ENCODE assay signal across 8 cellular contexts in the genomic region with DNA sequence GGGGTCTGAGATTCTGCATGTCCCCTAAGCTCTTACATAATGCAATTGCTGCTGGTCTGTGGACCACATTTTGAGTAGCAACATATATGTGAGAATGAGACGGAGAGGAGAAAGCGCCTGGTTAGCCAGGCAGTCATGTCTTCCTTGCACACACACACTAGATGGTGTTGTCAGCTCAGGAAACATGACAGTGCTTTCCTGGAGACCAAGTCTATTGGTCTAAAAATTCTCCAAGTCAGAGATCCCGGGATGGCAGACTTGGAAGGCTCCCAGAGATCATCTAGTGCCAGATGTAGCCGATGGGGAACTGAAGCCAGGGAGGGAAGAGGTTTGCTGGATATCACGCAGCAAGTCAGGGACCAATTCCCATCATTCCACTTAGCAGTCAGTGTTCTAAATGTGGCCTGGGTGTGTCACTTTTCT. TPM values are rescaled to one million over a fixed set of nuclear protein-coding genes. Genes with fewer than 3 reads are reported as not detected.
DNase-seq lines count a peak whose midpoint lies in the region; ATAC-seq, FAIRE-seq and TF ChIP-seq lines count a peak whose summit lies in the region.

No MANE protein-coding gene starts in this region.

- H3K9me3 ChIP-seq in A549 (peaks cover 4% of the 10 kb centered on the region; the same call in 1 of the 3 replicates), transverse colon (no peaks in the 10 kb centered on the region)

- in situ Hi-C loops in brain microvascular endothelial cell (cut with HindIII; ENCODE audit: low pct_ligation_motif_present, low sequenced_read_pairs), result loop anchor here (25.0 kb wide), 1 partner anchor 126 kb away; no protein-coding TSS in a partner anchor
- in situ Hi-C loops in transverse colon (cut with MboI; ENCODE audit: low pct_ligation_motif_present in 1 of 4, low pct_unique_long_range_greater_than_20kb in 1 of 4, low sequenced_read_pairs in 3 of 4), result loop anchor here in 3 of 4 donors (25.0 kb wide), 2 partner anchors 126 to 276 kb away; no protein-coding TSS in a partner anchor

- no peak overlapping the region for H3K4me2 ChIP-seq in A549

- H3K4me1 ChIP-seq in A549, result peaks cover 5% of the 10 kb centered on the region; the same call in 1 of the 3 replicates
- H3K4me1 ChIP-seq in transverse colon, result peaks cover 0 to 7% (median 0%) of the 10 kb centered on the region in 4 donors

- intact Hi-C loops in transverse colon (cut with DNase I; ENCODE audit: low total_unique reads), result loop anchor here (2.0 kb wide), 1 partner anchor 138 kb away; no protein-coding TSS in a partner anchor

- ATAC-seq in A549 (peak; percentile 73 to 79; a peak in 5 of 6 replicates), GM19035 (IDR thresholded peaks at IDR 0.05; ENCODE audit: unreplicated experiment) (no peak)

- 25% methylated on average over 5 of the region's 5 CpGs for WGBS in A549 (ENCODE audit: missing lambda C conversion rate)
- 20 to 29% methylated on average over 1 to 5 of the region's 5 CpGs for WGBS in transverse colon (ENCODE audit: low coverage in 1 of 2), 2 donors

- FAIRE-seq in A549 (lab: Jason Lieb, UNC), result no peak

- CTCF ChIA-PET in A549 (lab: Yijun Ruan, JAX), result interaction anchor here (0.6 to 7.4 kb wide), 20 partner anchors 9 to 1591 kb away, joined by 3 to 35 read pairs (median 3); no protein-coding TSS in a partner anchor

- no peak overlapping the region for H3K27ac ChIP-seq in A549
- H3K27ac ChIP-seq in brain microvascular endothelial cell, result no peak overlapping the region
- peak overlapping the region; percentile 48 to 63 (median 56) for H3K27ac ChIP-seq in transverse colon

- peak; percentile 21; the same call in 2 of the 3 replicates for TF ChIP-seq CTCF in A549 (IDR thresholded peaks at IDR 0.05)
- peak; percentile 79 for TF ChIP-seq CTCF in brain microvascular endothelial cell (IDR thresholded peaks at IDR 0.05; ENCODE audit: low read depth, low read length, missing control alignments)
- peak; percentile 35 for TF ChIP-seq CTCF in kidney epithelial cell (IDR thresholded peaks at IDR 0.05; ENCODE audit: insufficient read depth, low read length, poor library complexity, severe bottlenecking)
- TF ChIP-seq CTCF in transverse colon (IDR thresholded peaks at IDR 0.05), result peak; percentile 14 to 35 (median 24)

- TF ChIP-seq RAD21 in A549 (conservative IDR thresholded peaks at IDR 0.05 in 1 of 2, IDR thresholded peaks at IDR 0.05 in 1 of 2), result peak; percentile 49 to 55

- no peak for TF ChIP-seq POLR2A in A549 (IDR thresholded peaks at IDR 0.05; ENCODE audit: low read length)
- TF ChIP-seq POLR2A in transverse colon (IDR thresholded peaks at IDR 0.05), result no peak

- POLR2A ChIA-PET in A549 (lab: Yijun Ruan, JAX), result interaction anchor here (0.6 kb wide), 1 partner anchor 841 kb away, joined by 3 read pairs; no protein-coding TSS in a partner anchor

- H3K4me3 ChIP-seq in A549 (no peak overlapping the region), brain microvascular endothelial cell (ENCODE audit: low read depth, low read length) (no peak overlapping the region), kidney epithelial cell (ENCODE audit: low read depth, low read length) (no peak overlapping the region), transverse colon (no peak overlapping the region)

- DNase-seq in A549 (ENCODE audit: low read depth in 1 of 2, low spot score in 1 of 2), result peak; percentile 21 to 48
- peak; percentile 95 for DNase-seq in LHCN-M2 (ENCODE audit: low read depth)
- DNase-seq in brain microvascular endothelial cell, result peak; percentile 84
- no peak for DNase-seq in kidney epithelial cell (ENCODE audit: low read depth)
- peak; percentile 44 for DNase-seq in transverse colon
- no peak for DNase-seq in effector CD8-positive, alpha-beta T cell (lab: John Stamatoyannopoulos, UW)
- DNase-seq in NCI-H187 (lab: John Stamatoyannopoulos, UW), result no peak

- no peaks in the 10 kb centered on the region for H3K36me3 ChIP-seq in brain microvascular endothelial cell (replicated peaks)
- H3K36me3 ChIP-seq in kidney epithelial cell (ENCODE audit: control insufficient read depth, insufficient read depth, low read length), result no peaks in the 10 kb centered on the region
- no peaks in the 10 kb centered on the region for H3K36me3 ChIP-seq in transverse colon

- H3K27me3 ChIP-seq in brain microvascular endothelial cell (replicated peaks) (no peaks in the 10 kb centered on the region), kidney epithelial cell (ENCODE audit: control insufficient read depth, insufficient read depth, low read length) (no peaks in the 10 kb centered on the region), transverse colon (no peaks in the 10 kb centered on the region)

- TF ChIP-seq EP300 in A549 (IDR thresholded peaks at IDR 0.05), result no peak
- TF ChIP-seq EP300 in transverse colon (IDR thresholded peaks at IDR 0.05; ENCODE audit: low read depth), result peak; percentile 72

TF ChIP-seq in A549, 52 proteins besides CTCF, POLR2A, EP300 and RAD21:
- TF ChIP-seq MAFK (IDR thresholded peaks at IDR 0.05; ENCODE audit: partially characterized antibody) (no peak), FOSB (CRISPR knock-in tag; IDR thresholded peaks at IDR 0.05) (no peak), NPAS2 (CRISPR knock-in tag; IDR thresholded peaks at IDR 0.05; ENCODE audit: borderline replicate concordance) (no peak), FOXS1 (CRISPR knock-in tag; IDR thresholded peaks at IDR 0.05) (no peak), HOXA7 (CRISPR knock-in tag; IDR thresholded peaks at IDR 0.05) (no peak), HDAC2 (IDR thresholded peaks at IDR 0.05) (no peak), RARB (CRISPR knock-in tag; IDR thresholded peaks at IDR 0.05) (no peak), EHF (CRISPR knock-in tag; IDR thresholded peaks at IDR 0.05) (no peak), PHF8 (IDR thresholded peaks at IDR 0.05; ENCODE audit: borderline replicate concordance, low read depth) (no peak), JUNB (IDR thresholded peaks at IDR 0.05) (no peak), SMC3 (IDR thresholded peaks at IDR 0.05) (no peak)
- TF ChIP-seq, protein P1, sequence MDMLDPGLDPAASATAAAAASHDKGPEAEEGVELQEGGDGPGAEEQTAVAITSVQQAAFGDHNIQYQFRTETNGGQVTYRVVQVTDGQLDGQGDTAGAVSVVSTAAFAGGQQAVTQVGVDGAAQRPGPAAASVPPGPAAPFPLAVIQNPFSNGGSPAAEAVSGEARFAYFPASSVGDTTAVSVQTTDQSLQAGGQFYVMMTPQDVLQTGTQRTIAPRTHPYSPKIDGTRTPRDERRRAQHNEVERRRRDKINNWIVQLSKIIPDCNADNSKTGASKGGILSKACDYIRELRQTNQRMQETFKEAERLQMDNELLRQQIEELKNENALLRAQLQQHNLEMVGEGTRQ (IDR thresholded peaks at IDR 0.05), result no peak
- TF ChIP-seq, protein P2, sequence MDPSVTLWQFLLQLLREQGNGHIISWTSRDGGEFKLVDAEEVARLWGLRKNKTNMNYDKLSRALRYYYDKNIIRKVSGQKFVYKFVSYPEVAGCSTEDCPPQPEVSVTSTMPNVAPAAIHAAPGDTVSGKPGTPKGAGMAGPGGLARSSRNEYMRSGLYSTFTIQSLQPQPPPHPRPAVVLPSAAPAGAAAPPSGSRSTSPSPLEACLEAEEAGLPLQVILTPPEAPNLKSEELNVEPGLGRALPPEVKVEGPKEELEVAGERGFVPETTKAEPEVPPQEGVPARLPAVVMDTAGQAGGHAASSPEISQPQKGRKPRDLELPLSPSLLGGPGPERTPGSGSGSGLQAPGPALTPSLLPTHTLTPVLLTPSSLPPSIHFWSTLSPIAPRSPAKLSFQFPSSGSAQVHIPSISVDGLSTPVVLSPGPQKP (IDR thresholded peaks at IDR 0.05; ENCODE audit: low read depth, low read length), result no peak

RNA-seq across cellular contexts. Expression of a gene that starts 53.4 kb away (rescaled TPM):
- polyA plus RNA-seq in A549 (2011; rRNA removed) (7.3 and 7.7 TPM in 2 replicates), A549 (2017; fragmentation: RNase III; extraction: RNeasy Plus Mini Kit Qiagen cat#74134 plus additional on column Dnase treatment) (2.6 to 3.2 TPM (median 3.0 TPM) in 3 replicates)
- polyA plus RNA-seq in A549 (2012; cell fraction: cytosol; rRNA removed), result 1.9 and 2.2 TPM in 2 replicates
- polyA plus RNA-seq in A549 (2012; cell fraction: nucleus; rRNA removed), result 4.3 and 5.3 TPM in 2 replicates
- polyA minus RNA-seq in A549 (2011; rRNA and poly(A)+ RNA removed), result 3.3 and 3.4 TPM in 2 replicates
- total RNA-seq in LHCN-M2 (2014; rRNA removed) (1.7 and 2.2 TPM in 2 replicates), kidney epithelial cell (10.2 and 11.5 TPM in 2 replicates), transverse colon (100 to 1,000 TPM in 3 of 4 donors, 10 to 100 TPM in 1; 79.7 to 174 (median 120) TPM)
- 0.64 TPM for polyA plus RNA-seq in LHCN-M2 (2012)

Comparison
In these comparisons a context has a peak if more than half of its experiments do, and no peak if none do; other contexts are left out.
1. DNase-seq: peak in A549 (2 of 2), LHCN-M2 (single experiment), brain microvascular endothelial cell (single experiment) and transverse colon (single experiment); none in kidney epithelial cell (single experiment), effector CD8-positive, alpha-beta T cell (single experiment) and NCI-H187 (0 of 2).
2. H3K27ac ChIP-seq: peak in transverse colon (4 of 4); none in A549 (0 of 2) and brain microvascular endothelial cell (single experiment).
3. CTCF ChIP-seq: peak in every context shown above with its lines; median percentile 79 in brain microvascular endothelial cell; 35 in kidney epithelial cell; 24 in transverse colon; 21 in A549.